Comparison of ENCODE assay signal across 13 cellular contexts in genomic region chr9:121718063-121718462, GRCh38.
DNase-seq lines count a peak whose midpoint lies in the region; TF ChIP-seq lines count a peak whose summit lies in the region.
"Had no signal": no experiment of that assay in that cellular context is flagged by ENCODE, and none has a peak within 500 bp of the region (broad histone marks: within the 10 kb centered on the region; RNA-seq: fewer than 3 reads in every experiment).

No MANE protein-coding gene starts in this region.

- H2BK120ac ChIP-seq in neuronal stem cell (ENCODE audit: low read depth, low read length), result no peak overlapping the region

- peak overlapping the region; percentile 10 for H3K14ac ChIP-seq in neuronal stem cell (ENCODE audit: low read length)

- TF ChIP-seq CTCF in RWPE1 (conservative IDR thresholded peaks at IDR 0.05; ENCODE audit: low read depth), result no peak
- TF ChIP-seq CTCF in fibroblast of mammary gland (conservative IDR thresholded peaks at IDR 0.05; ENCODE audit: control insufficient read depth, insufficient read depth, low read depth, low read length), result no peak
- no peak for TF ChIP-seq CTCF in A673 (conservative IDR thresholded peaks at IDR 0.05; ENCODE audit: low read depth, low read length)

- H4K91ac ChIP-seq in neuronal stem cell (ENCODE audit: low read depth, low read length, poor library complexity), result no peak overlapping the region

- H3K9ac ChIP-seq in neuronal stem cell (ENCODE audit: low read depth, low read length, poor library complexity), result peak overlapping the region; percentile 26

- H3K4me3 ChIP-seq in fibroblast of mammary gland (ENCODE audit: control insufficient read depth, low read depth, low read length) (no peak overlapping the region), neuronal stem cell (ENCODE audit: low read length in 2 of 2) (no peak overlapping the region), A673 (ENCODE audit: low read depth, low read length, poor library complexity, severe bottlenecking) (no peak overlapping the region)
- H3K4me3 ChIP-seq: coronary artery, HAP-1 had no signal

- H2AK5ac ChIP-seq in neuronal stem cell (ENCODE audit: low read depth, low read length), result no peak overlapping the region

- H3K36me3 ChIP-seq in neuronal stem cell (replicated peaks in 1 of 2; ENCODE audit: control insufficient read depth in 2 of 2, insufficient read depth in 2 of 2, low read length in 2 of 2), result peaks cover 5 to 15% of the 10 kb centered on the region in 2 donors
- no peaks in the 10 kb centered on the region for H3K36me3 ChIP-seq in A673 (ENCODE audit: insufficient read depth, low read length, poor library complexity, severe bottlenecking)
- H3K36me3 ChIP-seq: HAP-1 had no signal

- H3K79me1 ChIP-seq in neuronal stem cell (ENCODE audit: low read depth, low read length), result peaks cover 17% of the 10 kb centered on the region

- H3K4ac ChIP-seq in neuronal stem cell (ENCODE audit: low read length), result no peak overlapping the region

- H3K9me3 ChIP-seq in neuronal stem cell (replicated peaks in 1 of 2; ENCODE audit: control insufficient read depth in 2 of 2, insufficient read depth in 1 of 2, low read depth in 1 of 2, low read length in 2 of 2), result no peaks in the 10 kb centered on the region
- no peaks in the 10 kb centered on the region for H3K9me3 ChIP-seq in A673 (ENCODE audit: low read depth, low read length, poor library complexity, severe bottlenecking)
- H3K9me3 ChIP-seq: HAP-1 had no signal

- H2AFZ ChIP-seq in neuronal stem cell (ENCODE audit: low read length), result no peak overlapping the region

- intact Hi-C loops in A673 (cut with micrococcal nuclease; ENCODE audit: unreplicated experiment), result no loop called here

- peak overlapping the region; percentile 90 for H3K27ac ChIP-seq in RWPE1
- H3K27ac ChIP-seq in neuronal stem cell (replicated peaks; ENCODE audit: low read length), result no peak overlapping the region
- no peak overlapping the region for H3K27ac ChIP-seq in A673 (ENCODE audit: low read depth, low read length, poor library complexity, severe bottlenecking)
- H3K27ac ChIP-seq: coronary artery, HL-60 had no signal

- H3K23ac ChIP-seq in neuronal stem cell (ENCODE audit: low read depth, low read length, poor library complexity), result no peak overlapping the region

- DNase-seq in DMS 273 treated with DMSO at 0.1 percent for 48 hours (lab: John Stamatoyannopoulos, UW) (peak; percentile 45), RWPE1 (ENCODE audit: low spot score) (no peak), fibroblast of mammary gland (ENCODE audit: low read depth) (peak; percentile 54), neuronal stem cell (ENCODE audit: low spot score) (peak; percentile 48), A673 (ENCODE audit: low spot score) (no peak), NAMALWA (ENCODE audit: low spot score) (no peak), NCI-H2107 treated with DMSO at 0.1 percent for 48 hours (lab: John Stamatoyannopoulos, UW; ENCODE audit: unreplicated experiment) (no peak)
- no peak for DNase-seq in activated effector memory CD4-positive, alpha-beta T cell treated with Interleukin-2 at 50 U/mL for 16 hours
- DNase-seq: activated T-cell treated with anti-CD3 and anti-CD28 coated beads for 4 hours, NCI-H1930 had no signal

- H3K4me2 ChIP-seq in neuronal stem cell (ENCODE audit: insufficient read depth, low read length, poor library complexity, severe bottlenecking), result no peak overlapping the region

- H3K4me1 ChIP-seq in neuronal stem cell (ENCODE audit: control insufficient read depth in 2 of 2, insufficient read depth in 1 of 2, low read depth in 1 of 2, low read length in 2 of 2), result peaks cover 17 to 27% of the 10 kb centered on the region in 2 donors
- H3K4me1 ChIP-seq in A673 (ENCODE audit: insufficient read depth, low read length, poor library complexity, severe bottlenecking), result no peaks in the 10 kb centered on the region
- H3K4me1 ChIP-seq: HAP-1 had no signal

- no TSS peak for BruUV-seq in A673 (replicated peaks; lab: Mats Ljungman, UMichigan)

- no peak overlapping the region for H4K8ac ChIP-seq in neuronal stem cell (ENCODE audit: low read depth, low read length)

- H3K27me3 ChIP-seq in neuronal stem cell (ENCODE audit: control insufficient read depth in 3 of 3, insufficient read depth in 3 of 3, low read depth in 1 of 3, low read length in 3 of 3) (no peaks in the 10 kb centered on the region), A673 (replicated peaks; ENCODE audit: insufficient read depth, low read depth, low read length, poor library complexity) (no peaks in the 10 kb centered on the region)

- CTCF ChIA-PET in RWPE1 (lab: Yijun Ruan, JAX) (interaction anchor here (0.8 to 1.5 kb wide), 3 partner anchors 14 to 172 kb away, joined by 4 to 5 read pairs (median 4); no protein-coding TSS in a partner anchor), A673 (lab: Charles Lee) (interaction anchor here (0.6 kb wide), 1 partner anchor 265 kb away, joined by 6 read pairs; no protein-coding TSS in a partner anchor)

- peak overlapping the region; percentile 60 for H3K18ac ChIP-seq in neuronal stem cell (ENCODE audit: low read length)

- no peak overlapping the region for H2BK5ac ChIP-seq in neuronal stem cell (ENCODE audit: low read length)

- no CpG with 5 or more reads among the region's 15 CpGs for WGBS in neuronal stem cell (ENCODE audit: extremely low coverage in 2 of 2, insufficient read length in 2 of 2, insufficient replicate concordance in 1 of 2), 2 donors

- POLR2A ChIA-PET in RWPE1 (lab: Yijun Ruan, JAX; ENCODE audit: low non-redundant PET), result interaction anchor here (0.6 to 0.7 kb wide), 2 partner anchors 17 to 23 kb away, joined by 3 read pairs; no protein-coding TSS in a partner anchor
- POLR2A ChIA-PET in A673 (lab: Charles Lee; ENCODE audit: low non-redundant PET), result no interaction called here

- H2BK15ac ChIP-seq in neuronal stem cell (ENCODE audit: low read length), result no peak overlapping the region

- H2BK12ac ChIP-seq in neuronal stem cell (ENCODE audit: low read length), result no peak overlapping the region

Comparison
In these comparisons a context has a peak if more than half of its experiments do, and no peak if none do; other contexts are left out.
1. DNase-seq: peak in DMS 273 treated with DMSO at 0.1 percent for 48 hours (single experiment), fibroblast of mammary gland (single experiment) and neuronal stem cell (single experiment); none in RWPE1 (single experiment), A673 (single experiment), NAMALWA (single experiment), NCI-H2107 treated with DMSO at 0.1 percent for 48 hours (single experiment) and activated effector memory CD4-positive, alpha-beta T cell treated with Interleukin-2 at 50 U/mL for 16 hours (single experiment).